Comparison of ENCODE assay signal across 1 cellular context in genomic region chr2:199814084-199814844, GRCh38.
TF ChIP-seq lines count a peak whose summit lies in the region.

No MANE protein-coding gene starts in this region.

TF ChIP-seq in HEK293, 187 proteins besides CTCF, POLR2A, EP300 and RAD21 (continued from another document):
- TF ChIP-seq, protein P1, sequence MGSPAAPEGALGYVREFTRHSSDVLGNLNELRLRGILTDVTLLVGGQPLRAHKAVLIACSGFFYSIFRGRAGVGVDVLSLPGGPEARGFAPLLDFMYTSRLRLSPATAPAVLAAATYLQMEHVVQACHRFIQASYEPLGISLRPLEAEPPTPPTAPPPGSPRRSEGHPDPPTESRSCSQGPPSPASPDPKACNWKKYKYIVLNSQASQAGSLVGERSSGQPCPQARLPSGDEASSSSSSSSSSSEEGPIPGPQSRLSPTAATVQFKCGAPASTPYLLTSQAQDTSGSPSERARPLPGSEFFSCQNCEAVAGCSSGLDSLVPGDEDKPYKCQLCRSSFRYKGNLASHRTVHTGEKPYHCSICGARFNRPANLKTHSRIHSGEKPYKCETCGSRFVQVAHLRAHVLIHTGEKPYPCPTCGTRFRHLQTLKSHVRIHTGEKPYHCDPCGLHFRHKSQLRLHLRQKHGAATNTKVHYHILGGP (tag by site-specific recombination; IDR thresholded peaks at IDR 0.05) = no peak
- TF ChIP-seq ZNF19 (tag by site-specific recombination; IDR thresholded peaks at IDR 0.05; ENCODE audit: low read depth) = no peak
- TF ChIP-seq ATF2 (tag by site-specific recombination; IDR thresholded peaks at IDR 0.05; ENCODE audit: low read depth) = no peak
- TF ChIP-seq SP7 (tag by site-specific recombination; IDR thresholded peaks at IDR 0.05) = peak; percentile 74
- no peak for TF ChIP-seq ZBTB21 (tag by site-specific recombination; IDR thresholded peaks at IDR 0.05)
- TF ChIP-seq KLF8 (tag by site-specific recombination; IDR thresholded peaks at IDR 0.05) = no peak
- no peak for TF ChIP-seq RBAK (tag by site-specific recombination; IDR thresholded peaks at IDR 0.05)
- TF ChIP-seq, protein P2, sequence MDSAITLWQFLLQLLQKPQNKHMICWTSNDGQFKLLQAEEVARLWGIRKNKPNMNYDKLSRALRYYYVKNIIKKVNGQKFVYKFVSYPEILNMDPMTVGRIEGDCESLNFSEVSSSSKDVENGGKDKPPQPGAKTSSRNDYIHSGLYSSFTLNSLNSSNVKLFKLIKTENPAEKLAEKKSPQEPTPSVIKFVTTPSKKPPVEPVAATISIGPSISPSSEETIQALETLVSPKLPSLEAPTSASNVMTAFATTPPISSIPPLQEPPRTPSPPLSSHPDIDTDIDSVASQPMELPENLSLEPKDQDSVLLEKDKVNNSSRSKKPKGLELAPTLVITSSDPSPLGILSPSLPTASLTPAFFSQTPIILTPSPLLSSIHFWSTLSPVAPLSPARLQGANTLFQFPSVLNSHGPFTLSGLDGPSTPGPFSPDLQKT (IDR thresholded peaks at IDR 0.05; ENCODE audit: borderline replicate concordance, low read depth, low read length) = no peak
- TF ChIP-seq EGR2 (tag by site-specific recombination; IDR thresholded peaks at IDR 0.05; ENCODE audit: low read depth) = no peak
- TF ChIP-seq IKZF3 (tag by site-specific recombination; IDR thresholded peaks at IDR 0.05) = no peak
- no peak for TF ChIP-seq ZNF549 (tag by site-specific recombination; IDR thresholded peaks at IDR 0.05)
- TF ChIP-seq YY1 (tag by site-specific recombination; IDR thresholded peaks at IDR 0.05) = no peak
- TF ChIP-seq ZNF670 (tag by site-specific recombination; IDR thresholded peaks at IDR 0.05; ENCODE audit: low read depth) = no peak
- 0 out of 2 replicates have a peak, but pooled peaks have one; percentile 7 for TF ChIP-seq PRDM6 (tag by site-specific recombination; IDR thresholded peaks at IDR 0.05)
- no peak for TF ChIP-seq ZNF24 (tag by site-specific recombination; IDR thresholded peaks at IDR 0.05)
- TF ChIP-seq GLI2 (tag by site-specific recombination; IDR thresholded peaks at IDR 0.05; ENCODE audit: borderline replicate concordance, low read depth) = no peak
- no peak for TF ChIP-seq ZNF214 (tag by site-specific recombination; IDR thresholded peaks at IDR 0.05; ENCODE audit: borderline replicate concordance)
